Comparison of ENCODE assay signal across 24 cellular contexts in genomic region chr3:23775254-23775909, GRCh38.
"Had no signal": no experiment of that assay in that cellular context is flagged by ENCODE, and none has a peak within 500 bp of the region (broad histone marks: within the 10 kb centered on the region; RNA-seq: fewer than 3 reads in every experiment).

No MANE protein-coding gene starts in this region.

- DNase-seq: dorsolateral prefrontal cortex; effector CD4-positive, alpha-beta T cell; foreskin melanocyte; left colon; natural killer cell; ovary; posterior cingulate gyrus; psoas muscle; right lobe of liver; stimulated activated CD4-positive, alpha-beta T cell treated with anti-CD3 and anti-CD28 coated beads, Interleukin-12 subunit alpha, Interleukin-12 subunit beta, amount 100 ng/mL, for 4 hours; stimulated activated CD4-positive, alpha-beta T cell treated with anti-CD3 and anti-CD28 coated beads, Interleukin-1b, Interleukin-23, amount 100 ng/mL, for 48 hours; stimulated activated CD4-positive, alpha-beta T cell treated with anti-CD3 and anti-CD28 coated beads, Interleukin-4, amount 100 ng/mL, for 1 hour; stimulated activated CD8-positive, alpha-beta memory T cell treated with anti-CD3 and anti-CD28 coated beads, Interleukin-4, amount 100 ng/mL, for 48 hours; stimulated activated naive CD4-positive, alpha-beta T cell; stimulated activated naive CD8-positive, alpha-beta T cell treated with anti-CD3 and anti-CD28 coated beads, Interleukin-15, amount 100 ng/mL, for 72 hours; transverse colon; upper lobe of right lung; uterus had no signal

- H3K27me3 Mint-ChIP-seq: memory B cell had no signal

- H3K36me3 Mint-ChIP-seq: memory B cell, natural killer cell had no signal

- H3K4me1 Mint-ChIP-seq: memory B cell; natural killer cell; stimulated activated naive CD8-positive, alpha-beta T cell treated with anti-CD3 and anti-CD28 coated beads, Interleukin-15, amount 100 ng/mL, for 72 hours had no signal

- H3K4me3 Mint-ChIP-seq: memory B cell; natural killer cell; stimulated activated naive CD8-positive, alpha-beta T cell treated with anti-CD3 and anti-CD28 coated beads, Interleukin-15, amount 100 ng/mL, for 72 hours had no signal

- H3K9me3 Mint-ChIP-seq: memory B cell; natural killer cell; stimulated activated naive CD8-positive, alpha-beta T cell treated with anti-CD3 and anti-CD28 coated beads, Interleukin-15, amount 100 ng/mL, for 72 hours had no signal

- ATAC-seq: esophagus mucosa; left colon; natural killer cell; right lobe of liver; stimulated activated naive CD8-positive, alpha-beta T cell treated with anti-CD3 and anti-CD28 coated beads, Interleukin-15, amount 100 ng/mL, for 72 hours; upper lobe of right lung had no signal

- H3K27ac Mint-ChIP-seq: memory B cell; natural killer cell; stimulated activated naive CD8-positive, alpha-beta T cell treated with anti-CD3 and anti-CD28 coated beads, Interleukin-15, amount 100 ng/mL, for 72 hours had no signal

- H3K4me3 ChIP-seq: dorsolateral prefrontal cortex, hepatocyte, lung, ovary, psoas muscle, right lobe of liver, smooth muscle cell, suprapubic skin, transverse colon, upper lobe of right lung, uterus had no signal
